Comparison of ENCODE assay signal across 9 cellular contexts in genomic region chr9:94084314-94084713, GRCh38. TPM values are rescaled to one million over a fixed set of nuclear protein-coding genes. Genes with fewer than 3 reads are reported as not detected.
DNase-seq lines count a peak whose midpoint lies in the region; ATAC-seq and TF ChIP-seq lines count a peak whose summit lies in the region.
"Had no signal": no experiment of that assay in that cellular context is flagged by ENCODE, and none has a peak within 500 bp of the region (broad histone marks: within the 10 kb centered on the region; RNA-seq: fewer than 3 reads in every experiment).

PTPDC1 (plus strand) TSS chr9:94084464; CDS start chr9:94084531, 67 bp downstream.

- intact Hi-C loops in aorta (cut with DNase I), result no loop called here

- H3K27me3 ChIP-seq in aorta (ENCODE audit: control insufficient read depth in 1 of 2, insufficient read depth in 2 of 2, low read length in 1 of 2), result no peaks in the 10 kb centered on the region

- DNase-seq in NCI-H69 (lab: John Stamatoyannopoulos, UW) (peak; percentile 67), fibroblast of the aortic adventitia (ENCODE audit: low read depth) (peak; percentile 83), non-pigmented ciliary epithelial cell (ENCODE audit: low read depth) (peak; percentile 51), aorta (no peak), T-helper 9 cell (no peak)

- TF ChIP-seq CTCF in fibroblast of the aortic adventitia (IDR thresholded peaks at IDR 0.05; ENCODE audit: insufficient read depth, low read length), result no peak

- H3K36me3 ChIP-seq in ES-I3 (ENCODE audit: insufficient read depth, low read length) (no peaks in the 10 kb centered on the region; the same call in 1 of the 2 replicates), aorta (ENCODE audit: control insufficient read depth in 1 of 2, insufficient read depth in 2 of 2, low read length in 1 of 2) (peaks cover 0 to 3% of the 10 kb centered on the region in 2 donors)

- H3K9ac ChIP-seq in ES-I3 (ENCODE audit: low read depth, low read length), result peak within 1 kb of the TSS; percentile 29; the same call in 1 of the 2 replicates

- no peaks in the 10 kb centered on the region for H3K9me3 ChIP-seq in ES-I3 (ENCODE audit: control insufficient read depth, insufficient read depth, low read length)
- no peaks in the 10 kb centered on the region for H3K9me3 ChIP-seq in aorta (ENCODE audit: control insufficient read depth, low read length)

- no peak within 1 kb of the TSS for H3K27ac ChIP-seq in aorta (ENCODE audit: low read depth in 1 of 2, low read length in 2 of 2)
- H3K27ac ChIP-seq: HL-60 had no signal

- peak within 1 kb of the TSS; percentile 39 for H3K4me3 ChIP-seq in fibroblast of the aortic adventitia (ENCODE audit: low read depth, low read length)
- H3K4me3 ChIP-seq in aorta (ENCODE audit: low read length in 2 of 2), result no peak within 1 kb of the TSS

- H3K4me1 ChIP-seq in ES-I3 (ENCODE audit: insufficient read depth, low read length), result peaks cover 18% of the 10 kb centered on the region
- no peaks in the 10 kb centered on the region for H3K4me1 ChIP-seq in aorta (ENCODE audit: control insufficient read depth in 1 of 2, insufficient read depth in 2 of 2, low read length in 2 of 2)

- WGBS in aorta, 2 donors, result 76 to 80% methylated on average over 14 of the region's 14 CpGs

- ATAC-seq in GM18519 (IDR thresholded peaks at IDR 0.05; ENCODE audit: low FRiP score, unreplicated experiment), result no peak
- no peak for ATAC-seq in HG03378 (IDR thresholded peaks at IDR 0.05; ENCODE audit: unreplicated experiment)
- no peak for ATAC-seq in aorta (ENCODE audit: low FRiP score)

RNA-seq across cellular contexts. Expression of gene PTPDC1, which starts in this region (rescaled TPM):
- total RNA-seq in fibroblast of the aortic adventitia (ENCODE audit: low replicate concordance), result 6.6 and 10.8 TPM in 2 replicates
- 10 to 100 TPM; 10.9 to 12.9 TPM for total RNA-seq in aorta
- 1 to 10 TPM; 4.0 to 7.8 TPM for polyA plus RNA-seq in aorta

Comparison
In these comparisons a context has a peak if more than half of its experiments do, and no peak if none do; other contexts are left out.
1. DNase-seq: peak in NCI-H69 (single experiment), fibroblast of the aortic adventitia (single experiment) and non-pigmented ciliary epithelial cell (single experiment); none in aorta (0 of 2) and T-helper 9 cell (single experiment).